ENCODE assay signal across 20 cellular contexts in the genomic region with DNA sequence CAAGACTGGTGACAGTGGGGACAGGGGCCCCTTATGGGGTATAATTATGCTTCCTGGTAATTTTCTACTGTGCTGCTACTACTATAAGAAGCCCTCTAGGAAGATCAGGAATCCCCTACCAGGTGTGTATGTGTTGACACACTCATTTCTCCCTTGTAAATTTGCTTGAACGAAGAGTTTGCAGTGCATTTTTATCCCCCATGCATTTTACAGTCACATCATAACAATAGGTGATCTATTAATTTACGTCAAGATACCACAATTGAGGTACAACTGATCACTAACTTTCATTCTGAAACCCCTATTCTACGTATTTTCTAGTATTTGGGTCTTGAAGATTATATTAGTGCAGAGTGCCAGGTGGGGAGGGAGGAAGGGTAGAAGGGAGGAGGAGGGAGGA.
DNase-seq lines count a peak whose midpoint lies in the region; ATAC-seq lines count a peak whose summit lies in the region.
"Had no signal": no experiment of that assay in that cellular context is flagged by ENCODE, and none has a peak within 500 bp of the region (broad histone marks: within the 10 kb centered on the region; RNA-seq: fewer than 3 reads in every experiment).

No MANE protein-coding gene starts in this region.

- no peak overlapping the region for H3K4me3 Mint-ChIP-seq in activated CD4-positive, alpha-beta memory T cell treated with anti-CD3 and anti-CD28 coated beads for 36 hours
- H3K4me3 Mint-ChIP-seq: CD8-positive, alpha-beta memory T cell; naive B cell; T-cell had no signal

- H3K27ac Mint-ChIP-seq in activated CD4-positive, alpha-beta memory T cell treated with anti-CD3 and anti-CD28 coated beads for 36 hours = no peak overlapping the region
- H3K27ac Mint-ChIP-seq: CD8-positive, alpha-beta memory T cell; naive B cell; T-cell had no signal

- POLR2A ChIA-PET in activated CD4-positive, alpha-beta memory T cell treated with anti-CD3 and anti-CD28 coated beads for 36 hours (lab: Charles Lee) = no interaction called here

- intact Hi-C loops in activated CD4-positive, alpha-beta memory T cell treated with anti-CD3 and anti-CD28 coated beads for 36 hours (cut with micrococcal nuclease) = no loop called here

- no peak for DNase-seq in cerebellar nuclear complex (lab: John Stamatoyannopoulos, UW)
- DNase-seq in stimulated activated naive CD8-positive, alpha-beta T cell treated with anti-CD3 and anti-CD28 coated beads, Interleukin-15, Interleukin-2, amounts not matched to agents 100 U/mL and 50 U/mL, for 24 hours = no peak
- no peak for DNase-seq in activated CD4-positive, alpha-beta memory T cell treated with anti-CD3 and anti-CD28 coated beads for 36 hours
- no peak for DNase-seq in activated effector memory CD4-positive, alpha-beta T cell treated with Interleukin-2 at 50 U/mL for 16 hours
- DNase-seq: activated CD4-positive, alpha-beta T cell treated with anti-CD3 and anti-CD28 coated beads for 1 hour; CD8-positive, alpha-beta memory T cell; cortex of kidney; naive B cell; NCI-H1417 treated with DMSO at 0.1 percent for 48 hours; NCI-H446 treated with DMSO at 0.1 percent for 48 hours; PC-3; psoas muscle; stimulated activated CD4-positive, alpha-beta T cell treated with anti-CD3 and anti-CD28 coated beads, Interleukin-15, amount 100 ng/mL, for 24 hours; T-cell; tibial artery had no signal

- CTCF ChIA-PET in activated CD4-positive, alpha-beta memory T cell treated with anti-CD3 and anti-CD28 coated beads for 36 hours (lab: Charles Lee) = no interaction called here

- H3K36me3 Mint-ChIP-seq in activated CD4-positive, alpha-beta memory T cell treated with anti-CD3 and anti-CD28 coated beads for 36 hours = no peaks in the 10 kb centered on the region
- H3K36me3 Mint-ChIP-seq: CD8-positive, alpha-beta memory T cell; naive B cell; T-cell had no signal

- H3K27me3 Mint-ChIP-seq in activated CD4-positive, alpha-beta memory T cell treated with anti-CD3 and anti-CD28 coated beads for 36 hours = peaks cover 6% of the 10 kb centered on the region

- H3K9me3 Mint-ChIP-seq in activated CD4-positive, alpha-beta memory T cell treated with anti-CD3 and anti-CD28 coated beads for 36 hours = no peaks in the 10 kb centered on the region
- H3K9me3 Mint-ChIP-seq: CD8-positive, alpha-beta memory T cell; naive B cell; T-cell had no signal

- H3K4me1 Mint-ChIP-seq in activated CD4-positive, alpha-beta memory T cell treated with anti-CD3 and anti-CD28 coated beads for 36 hours (ENCODE audit: low read depth) = peaks cover 8% of the 10 kb centered on the region

- ATAC-seq in GM18499 (IDR thresholded peaks at IDR 0.05; ENCODE audit: insufficient read depth, unreplicated experiment) (peak; percentile 57), GM19438 (IDR thresholded peaks at IDR 0.05; ENCODE audit: low read depth, unreplicated experiment) (peak; percentile 53), HG02759 (IDR thresholded peaks at IDR 0.05; ENCODE audit: unreplicated experiment) (peak; percentile 76), HG03354 (IDR thresholded peaks at IDR 0.05; ENCODE audit: poor library complexity, severe bottlenecking, unreplicated experiment) (peak; percentile 71)
- no peak for ATAC-seq in stimulated activated naive CD8-positive, alpha-beta T cell treated with anti-CD3 and anti-CD28 coated beads, Interleukin-15, Interleukin-2, amounts not matched to agents 100 U/mL and 50 U/mL, for 24 hours
- ATAC-seq: K562, PC-3, psoas muscle, T-cell had no signal
